ENCODE assay signal across 10 cellular contexts in genomic region chr13:106836186-106836802, GRCh38.
"Had no signal": no experiment of that assay in that cellular context is flagged by ENCODE, and none has a peak within 500 bp of the region (broad histone marks: within the 10 kb centered on the region; RNA-seq: fewer than 3 reads in every experiment).

No MANE protein-coding gene starts in this region.

- FAIRE-seq: H1, H54, K562 had no signal

- H3K4me3 Mint-ChIP-seq: GM23338, H9, HFFc6 had no signal

- H3K27ac ChIP-seq: HL-60 had no signal

- DNase-seq: H9, HCEC 1CT, HFFc6, IMR-90, KG1 had no signal

- H3K27ac Mint-ChIP-seq: HFFc6 had no signal

- ATAC-seq: GM23338, K562 had no signal

- H3K4me3 ChIP-seq: GM23338, K562 had no signal

- H2AFZ ChIP-seq: GM23338 had no signal
